ENCODE assay signal across 8 cellular contexts in the genomic region with DNA sequence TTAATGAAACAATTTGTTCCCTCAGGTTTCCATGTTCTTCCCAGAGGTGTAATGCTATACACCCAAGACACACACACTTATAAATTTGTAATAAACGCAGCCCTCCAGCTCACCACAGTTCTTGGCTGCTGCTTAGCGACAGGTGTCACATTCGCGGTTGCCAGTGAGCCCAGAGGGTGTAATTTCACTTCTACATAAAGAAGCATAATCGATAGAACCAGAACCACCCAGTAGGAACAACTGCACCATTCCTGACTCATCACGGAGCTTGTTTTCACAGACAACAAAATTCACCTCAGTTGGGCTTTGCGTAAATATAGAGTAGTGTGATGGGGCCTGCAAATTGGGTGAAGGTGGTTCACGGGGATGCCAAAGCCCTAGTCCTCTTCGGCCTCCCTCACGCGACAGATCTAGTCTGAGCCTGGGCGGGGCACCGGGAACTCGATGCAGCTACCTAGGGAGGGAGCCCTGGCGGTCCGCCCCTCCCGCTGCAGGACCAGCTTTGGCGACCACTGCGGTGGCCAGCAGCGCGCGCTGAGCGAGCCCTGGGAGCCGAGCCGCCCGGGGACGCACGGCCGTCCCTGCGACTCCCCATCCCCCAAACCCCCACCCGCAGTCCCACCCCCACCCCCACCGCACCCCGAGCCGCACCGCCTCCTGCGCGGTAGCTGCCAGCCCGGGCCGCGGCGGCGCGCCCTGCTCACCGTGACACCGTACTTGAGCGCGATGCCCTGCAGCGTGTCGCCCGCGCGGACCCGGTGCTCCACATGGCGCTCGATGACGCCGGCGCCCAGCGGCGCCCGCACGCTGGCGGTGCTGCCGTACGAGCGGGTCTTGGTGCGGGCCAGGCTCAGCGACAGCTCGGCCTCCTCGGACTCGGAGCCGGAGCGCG. TPM values are rescaled to one million over a fixed set of nuclear protein-coding genes. Genes with fewer than 3 reads are reported as not detected.
DNase-seq lines count a peak whose midpoint lies in the region; ATAC-seq and TF ChIP-seq lines count a peak whose summit lies in the region.

No MANE protein-coding gene starts in this region.

- H3K4me3 ChIP-seq in OCI-LY3 (ENCODE audit: low read length) = peak overlapping the region; percentile 75
- H3K4me3 ChIP-seq in gastroesophageal sphincter = peak overlapping the region; percentile 69 to 90

- ATAC-seq in GM18520 (IDR thresholded peaks at IDR 0.05; ENCODE audit: unreplicated experiment) = peak; percentile 25
- ATAC-seq in HG03097 (IDR thresholded peaks at IDR 0.05; ENCODE audit: low FRiP score, unreplicated experiment) = peak; percentile 29
- peak; percentile 54 for ATAC-seq in gastroesophageal sphincter

- peak overlapping the region; percentile 74 for H3K9ac ChIP-seq in OCI-LY3 (ENCODE audit: low read length)

- no peaks in the 10 kb centered on the region for H3K9me3 Mint-ChIP-seq in osteocyte (ENCODE audit: unreplicated experiment)

- TF ChIP-seq EP300 in gastroesophageal sphincter (IDR thresholded peaks at IDR 0.05) = no peak

- DNase-seq in AG08395 (ENCODE audit: low spot score) (peak; percentile 26), activated gamma-delta T cell (lab: John Stamatoyannopoulos, UW) (peak; percentile 41), osteocyte (ENCODE audit: extremely low spot score, unreplicated experiment) (no peak), GOT3 (lab: John Stamatoyannopoulos, UW) (no peak)

- H3K27ac ChIP-seq in OCI-LY3 (ENCODE audit: low read length) = peak overlapping the region; percentile 94
- peak overlapping the region; percentile 11 to 92 (median 92) for H3K27ac ChIP-seq in gastroesophageal sphincter

- no peaks in the 10 kb centered on the region for H3K9me3 ChIP-seq in OCI-LY3 (ENCODE audit: insufficient read depth, low read length)
- H3K9me3 ChIP-seq in gastroesophageal sphincter = no peaks in the 10 kb centered on the region

- no peaks in the 10 kb centered on the region for H3K36me3 Mint-ChIP-seq in osteocyte (ENCODE audit: unreplicated experiment)

- H3K27me3 ChIP-seq in OCI-LY3 (ENCODE audit: low read depth, low read length) (no peaks in the 10 kb centered on the region), gastroesophageal sphincter (no peaks in the 10 kb centered on the region)

- peaks cover 9% of the 10 kb centered on the region for H3K4me1 Mint-ChIP-seq in osteocyte (ENCODE audit: unreplicated experiment)

- H3K27ac Mint-ChIP-seq in osteocyte (ENCODE audit: unreplicated experiment) = no peak overlapping the region

- TF ChIP-seq CTCF in OCI-LY3 (IDR thresholded peaks at IDR 0.05; ENCODE audit: low read depth, low read length) (no peak), gastroesophageal sphincter (IDR thresholded peaks at IDR 0.05) (no peak), osteocyte (IDR thresholded peaks at IDR 0.05) (no peak)

- H2AFZ ChIP-seq in OCI-LY3 (ENCODE audit: low read depth, low read length) = no peak overlapping the region

- H3K36me3 ChIP-seq in OCI-LY3 (replicated peaks; ENCODE audit: low read depth, low read length) (peaks cover 8% of the 10 kb centered on the region), gastroesophageal sphincter (no peaks in the 10 kb centered on the region)

- no peak for TF ChIP-seq POLR2A in gastroesophageal sphincter (IDR thresholded peaks at IDR 0.05)

- H3K27me3 Mint-ChIP-seq in osteocyte (ENCODE audit: unreplicated experiment) = peaks cover 6% of the 10 kb centered on the region

- peak overlapping the region; percentile 91 for H3K4me2 ChIP-seq in OCI-LY3 (ENCODE audit: low read length)

- peaks cover 15% of the 10 kb centered on the region; the same call in 1 of the 2 replicates for H4K20me1 ChIP-seq in OCI-LY3 (ENCODE audit: insufficient read depth, low read length)

- H3K4me1 ChIP-seq in OCI-LY3 (ENCODE audit: low read length) (peaks cover 50% of the 10 kb centered on the region), gastroesophageal sphincter (peaks cover 0 to 43% (median 17%) of the 10 kb centered on the region in 3 donors)

- whole genome bisulfite sequencing in gastroesophageal sphincter (ENCODE audit: low coverage in 1 of 2), 2 donors = 13 to 14% methylated on average over 5 to 7 of the region's 74 CpGs

- peak overlapping the region; percentile 68 for H3K4me3 Mint-ChIP-seq in osteocyte (ENCODE audit: unreplicated experiment)

- peaks cover 63% of the 10 kb centered on the region for H3K79me2 ChIP-seq in OCI-LY3 (ENCODE audit: low read length)

RNA-seq across cellular contexts. Expression of a gene that starts 0.6 kb away (rescaled TPM):
- total RNA-seq in gastroesophageal sphincter (10 to 100 TPM in 3 of 4 donors, 1 to 10 TPM in 1; 8.9 to 27.9 (median 14.0) TPM), osteocyte (1.8 and 2.7 TPM in 2 replicates)

RNA-seq across cellular contexts. Expression of a gene that starts 14.5 kb away (rescaled TPM):
- 10 to 100 TPM; 14.0 to 21.9 (median 17.5) TPM for total RNA-seq in gastroesophageal sphincter
- total RNA-seq in osteocyte = 4.3 and 6.3 TPM in 2 replicates

RNA-seq across cellular contexts. Expression of a gene that starts 55.6 kb away (rescaled TPM):
- total RNA-seq in gastroesophageal sphincter (under 1 TPM in 3 of 4 donors, not detected in 1; 0.31 to 0.54 (median 0.54) TPM), osteocyte (not detected in 2 replicates)

Comparison
In these comparisons a context has a peak if more than half of its experiments do, and no peak if none do; other contexts are left out.
1. DNase-seq: peak in AG08395 (single experiment) and activated gamma-delta T cell (single experiment); none in osteocyte (single experiment) and GOT3 (single experiment).
2. Peak in every context shown above with its lines, with median percentiles within 50 percentile points of each other: ATAC-seq.